Comparison of ENCODE assay signal across 8 cellular contexts in the genomic region with DNA sequence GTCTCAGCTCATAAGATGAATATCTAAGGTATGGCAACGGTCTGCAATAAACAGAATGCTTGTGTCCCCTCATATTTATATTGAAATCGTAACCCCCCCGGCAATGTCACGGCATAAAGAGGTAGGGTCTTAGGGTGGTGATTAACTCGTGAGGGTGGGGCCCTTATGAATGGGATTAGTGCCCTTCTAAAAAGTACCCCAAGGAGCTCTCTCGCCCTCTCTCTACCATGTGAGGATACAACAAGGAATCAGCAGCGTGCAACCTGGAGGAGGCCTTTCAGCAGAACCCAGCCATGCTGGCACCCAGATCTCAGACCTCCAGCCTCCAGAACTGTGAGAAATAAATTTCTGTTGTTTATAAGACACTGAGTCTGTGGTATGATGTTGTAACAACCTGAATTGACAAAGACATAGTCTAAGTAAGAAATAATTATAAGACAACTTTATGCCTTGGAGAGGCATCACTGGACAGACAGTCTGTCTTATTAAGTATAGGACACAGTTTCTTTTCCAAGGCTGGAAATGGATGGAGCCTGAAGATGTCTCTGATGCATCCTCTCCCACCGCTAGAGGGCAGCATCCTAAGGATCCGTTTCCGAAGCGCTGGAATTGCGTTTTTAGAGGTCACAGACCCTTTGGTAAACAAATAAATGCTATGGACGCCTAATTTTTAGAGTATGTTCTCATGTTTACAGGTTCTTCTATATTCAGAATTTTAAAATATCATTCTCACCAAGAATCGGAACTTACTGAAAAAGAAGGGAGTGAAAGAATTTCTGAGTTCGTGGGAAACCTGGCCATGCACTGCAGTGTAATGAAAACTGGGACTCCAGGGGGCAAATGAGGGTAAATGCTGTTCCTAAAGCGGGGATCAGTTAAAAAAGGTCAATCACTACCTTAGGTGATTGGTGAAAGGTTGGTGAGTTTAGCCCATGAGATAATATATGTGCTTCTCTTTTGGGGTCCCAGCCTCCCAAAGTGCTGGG. TPM values are rescaled to one million over a fixed set of nuclear protein-coding genes. Genes with fewer than 3 reads are reported as not detected.
DNase-seq lines count a peak whose midpoint lies in the region; ATAC-seq and TF ChIP-seq lines count a peak whose summit lies in the region.

No MANE protein-coding gene starts in this region.

- no peaks in the 10 kb centered on the region for H3K4me1 ChIP-seq in gastroesophageal sphincter

- ATAC-seq in gastroesophageal sphincter = no peak

- WGBS in gastroesophageal sphincter (ENCODE audit: low coverage in 1 of 2), 2 donors = 45 to 47% methylated on average over 12 to 16 of the region's 16 CpGs

- TF ChIP-seq CTCF in gastroesophageal sphincter (IDR thresholded peaks at IDR 0.05) = peak; percentile 12 to 61 (median 32)

- no peak overlapping the region for H3K4me3 ChIP-seq in gastroesophageal sphincter

- DNase-seq in SKM-1 (lab: John Stamatoyannopoulos, UW; ENCODE audit: unreplicated experiment) = peak; percentile 16
- DNase-seq in SKM-1 treated with dmso at 0.1 percent for 144 hours (lab: John Stamatoyannopoulos, UW; ENCODE audit: unreplicated experiment) = no peak
- peak; percentile 34 for DNase-seq in NCI-H146 (lab: John Stamatoyannopoulos, UW)
- peak; percentile 68 for DNase-seq in activated CD8-positive, alpha-beta memory T cell treated with anti-CD3 and anti-CD28 coated beads, Interleukin-2, amount 50 U/mL, for 48 hours
- DNase-seq in renal cortical epithelial cell (ENCODE audit: low read depth) = peak; percentile 20
- no peak for DNase-seq in NCI-H1436 (lab: John Stamatoyannopoulos, UW)
- no peak for DNase-seq in NK-92 treated with Interleukin-12 subunit alpha and Interleukin-12 subunit beta, amount 100 ng/mL, for 24 hours (lab: John Stamatoyannopoulos, UW)

- TF ChIP-seq POLR2A in gastroesophageal sphincter (IDR thresholded peaks at IDR 0.05) = no peak

- no peak overlapping the region for H3K27ac ChIP-seq in gastroesophageal sphincter

- no peaks in the 10 kb centered on the region for H3K36me3 ChIP-seq in gastroesophageal sphincter

- peaks cover 0 to 12% (median 0%) of the 10 kb centered on the region in 3 donors for H3K9me3 ChIP-seq in gastroesophageal sphincter

- no peak for TF ChIP-seq EP300 in gastroesophageal sphincter (IDR thresholded peaks at IDR 0.05)

- peaks cover 42% of the 10 kb centered on the region for H3K27me3 ChIP-seq in gastroesophageal sphincter

RNA-seq across cellular contexts. Expression of gene LEUTX, which starts 13.3 kb away (rescaled TPM):
- total RNA-seq in gastroesophageal sphincter = not detected
- not detected in 2 replicates for total RNA-seq in renal cortical epithelial cell

RNA-seq across cellular contexts. Expression of gene CLC, which starts 27.6 kb away (rescaled TPM):
- not detected for total RNA-seq in gastroesophageal sphincter
- total RNA-seq in renal cortical epithelial cell = not detected in 2 replicates

Comparison
In these comparisons a context has a peak if more than half of its experiments do, and no peak if none do; other contexts are left out.
1. DNase-seq: peak in SKM-1 (single experiment), NCI-H146 (single experiment), activated CD8-positive, alpha-beta memory T cell treated with anti-CD3 and anti-CD28 coated beads, Interleukin-2, amount 50 U/mL, for 48 hours (single experiment) and renal cortical epithelial cell (single experiment); none in SKM-1 treated with dmso at 0.1 percent for 144 hours (single experiment), NCI-H1436 (single experiment) and NK-92 treated with Interleukin-12 subunit alpha and Interleukin-12 subunit beta, amount 100 ng/mL, for 24 hours (single experiment).